Comparison of ENCODE assay signal across 11 cellular contexts in the genomic region with DNA sequence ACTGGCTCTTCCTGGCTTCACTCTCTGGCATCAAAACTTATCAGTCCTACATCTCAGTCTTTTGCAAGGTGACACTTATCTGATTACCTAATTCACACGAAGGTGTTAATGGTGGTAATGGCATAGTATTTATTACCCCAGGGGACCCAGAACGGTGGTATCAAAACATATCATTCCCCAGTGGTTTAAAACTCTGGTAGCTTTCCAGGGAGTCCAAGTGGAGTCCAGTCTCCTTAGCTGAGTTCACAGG. TPM values are rescaled to one million over a fixed set of nuclear protein-coding genes. Genes with fewer than 3 reads are reported as not detected.
A peak's percentile ranks its signal among the peaks of the same experiment; 100 is the strongest.
DNase-seq lines count a peak whose midpoint lies in the region; ATAC-seq and TF ChIP-seq lines count a peak whose summit lies in the region.
"Had no signal": no experiment of that assay in that cellular context is flagged by ENCODE, and none has a peak within 500 bp of the region (broad histone marks: within the 10 kb centered on the region; RNA-seq: fewer than 3 reads in every experiment).

No MANE protein-coding gene starts in this region.

- H3K27ac ChIP-seq in ACC112 (ENCODE audit: low read depth, low read length), result peak overlapping the region; percentile 99
- peak overlapping the region; percentile 19 for H3K27ac ChIP-seq in HUES48 (ENCODE audit: low read depth, low read length)
- H3K27ac ChIP-seq in colonic mucosa, result peak overlapping the region; percentile 67
- H3K27ac ChIP-seq in osteoblast (ENCODE audit: low read depth, low read length), result peak overlapping the region; percentile 99
- H3K27ac ChIP-seq: KMS-11 had no signal

- H3K27me3 ChIP-seq in ACC112 (ENCODE audit: insufficient read depth, low read length) (no peaks in the 10 kb centered on the region), HUES48 (ENCODE audit: control insufficient read depth, insufficient read depth, low read length) (no peaks in the 10 kb centered on the region), colonic mucosa (no peaks in the 10 kb centered on the region), osteoblast (ENCODE audit: insufficient read depth, low read length) (no peaks in the 10 kb centered on the region), H7 (ENCODE audit: control insufficient read depth, insufficient read depth, low read length) (no peaks in the 10 kb centered on the region)

- peak overlapping the region; percentile 3; the same call in 1 of the 2 replicates for H3K4me3 ChIP-seq in ACC112 (ENCODE audit: low read depth, low read length)
- no peak overlapping the region for H3K4me3 ChIP-seq in HUES48 (ENCODE audit: low read depth, low read length)
- no peak overlapping the region for H3K4me3 ChIP-seq in colonic mucosa
- H3K4me3 ChIP-seq in osteoblast (ENCODE audit: insufficient read depth, low read length), result no peak overlapping the region
- H3K4me3 ChIP-seq in H7 (ENCODE audit: insufficient read depth, low read depth, low read length), result no peak overlapping the region

- peaks cover 84% of the 10 kb centered on the region for H3K79me2 ChIP-seq in ACC112 (ENCODE audit: control insufficient read depth, insufficient read depth, low read length, unreplicated experiment)
- peaks cover 87% of the 10 kb centered on the region for H3K79me2 ChIP-seq in osteoblast (ENCODE audit: insufficient read depth, low read length)

- peak overlapping the region; percentile 35 for H3K4me2 ChIP-seq in osteoblast (ENCODE audit: insufficient read depth, low read length)
- H3K4me2 ChIP-seq: KMS-11 had no signal

- no peak overlapping the region for H2AFZ ChIP-seq in ACC112 (ENCODE audit: low read length, unreplicated experiment)
- H2AFZ ChIP-seq in osteoblast (ENCODE audit: low read length), result no peak overlapping the region

- H3K9ac ChIP-seq in HUES48 (ENCODE audit: low read depth, low read length) (no peak overlapping the region), colonic mucosa (ENCODE audit: low read depth in 2 of 2, low read length in 2 of 2) (peak overlapping the region in 1 of 2 donors; percentile 27)
- H3K9ac ChIP-seq: KMS-11 had no signal

- H3K4me1 ChIP-seq in ACC112 (ENCODE audit: control insufficient read depth, insufficient read depth, low read length, unreplicated experiment) (peaks cover 74% of the 10 kb centered on the region), HUES48 (ENCODE audit: control insufficient read depth, insufficient read depth, low read length) (peaks cover 14% of the 10 kb centered on the region), colonic mucosa (peaks cover 16% of the 10 kb centered on the region), osteoblast (ENCODE audit: insufficient read depth, low read length) (peaks cover 83% of the 10 kb centered on the region)

- H3K9me3 ChIP-seq in HUES48 (ENCODE audit: control insufficient read depth, insufficient read depth, low read length) (peaks cover 8% of the 10 kb centered on the region), colonic mucosa (no peaks in the 10 kb centered on the region), osteoblast (ENCODE audit: low read depth, low read length) (no peaks in the 10 kb centered on the region)

- intact Hi-C loops in colonic mucosa (cut with DNase I), result no loop called here

- no peak for DNase-seq in colonic mucosa
- no peak for DNase-seq in osteoblast (ENCODE audit: insufficient read length, low spot score, missing footprints)
- DNase-seq in HT-29 (ENCODE audit: low spot score), result no peak
- no peak for DNase-seq in H7
- no peak for DNase-seq in NCI-H1092 (lab: John Stamatoyannopoulos, UW)
- DNase-seq: activated CD4-positive, CD25-positive, alpha-beta regulatory T cell treated with anti-CD3 and anti-CD28 coated beads, Interleukin-2, amount 50 U/mL, for 72 hours; stimulated activated CD4-positive, alpha-beta T cell treated with anti-CD3 and anti-CD28 coated beads, Interleukin-12 subunit alpha, Interleukin-12 subunit beta, amount 100 ng/mL, for 4 hours had no signal

- no peak for ATAC-seq in GM19351 (IDR thresholded peaks at IDR 0.05; ENCODE audit: unreplicated experiment)

- no peaks in the 10 kb centered on the region for H4K20me1 ChIP-seq in osteoblast (ENCODE audit: insufficient read depth, low read length)

- TF ChIP-seq CTCF in colonic mucosa (IDR thresholded peaks at IDR 0.05) (no peak), osteoblast (IDR thresholded peaks at IDR 0.05; ENCODE audit: extremely low read depth, low read depth, low read length) (no peak)

- H3K36me3 ChIP-seq in ACC112 (ENCODE audit: insufficient read depth, low read length) (peaks cover 14% of the 10 kb centered on the region), HUES48 (ENCODE audit: control insufficient read depth, insufficient read depth, low read length) (no peaks in the 10 kb centered on the region), colonic mucosa (no peaks in the 10 kb centered on the region), osteoblast (ENCODE audit: insufficient read depth, low read length) (peaks cover 40% of the 10 kb centered on the region), H7 (replicated peaks; ENCODE audit: control insufficient read depth, insufficient read depth, low read length) (no peaks in the 10 kb centered on the region; the same call in 1 of the 2 replicates)

RNA-seq across cellular contexts. Expression of a gene that starts 41.3 kb away (rescaled TPM):
- total RNA-seq in colonic mucosa (10 to 100 TPM; 38.6 to 62.1 TPM), osteoblast (41.8 and 60.1 TPM in 2 replicates)
- total RNA-seq in HT-29 (2014; rRNA removed; shearing (Covaris generic)), result 63.5 and 82.5 TPM in 2 replicates
- total RNA-seq in H7 (2014; rRNA removed; shearing (Covaris generic)), result 29.2 and 30.8 TPM in 2 replicates

Comparison
In these comparisons a context has a peak if more than half of its experiments do, and no peak if none do; other contexts are left out.
1. H3K27ac ChIP-seq: peak in every context shown above with its lines; median percentile 99 in ACC112; 99 in osteoblast; 67 in colonic mucosa; 19 in HUES48.